8 cellular contexts compared by ENCODE assay signal in genomic region chr1:70487910-70488665, GRCh38.
DNase-seq lines count a peak whose midpoint lies in the region; ATAC-seq and TF ChIP-seq lines count a peak whose summit lies in the region.
"Had no signal": no experiment of that assay in that cellular context is flagged by ENCODE, and none has a peak within 500 bp of the region (broad histone marks: within the 10 kb centered on the region; RNA-seq: fewer than 3 reads in every experiment).

No MANE protein-coding gene starts in this region.

- H3K9me3 ChIP-seq in SJCRH30 (replicated peaks) (no peaks in the 10 kb centered on the region), psoas muscle (no peaks in the 10 kb centered on the region)

- WGBS in psoas muscle, 3 donors: 42 to 49% (median 43%) methylated on average over 6 of the region's 6 CpGs

- TF ChIP-seq CTCF in foreskin keratinocyte (conservative IDR thresholded peaks at IDR 0.05): peak; percentile 86
- TF ChIP-seq CTCF in psoas muscle (IDR thresholded peaks at IDR 0.05): peak; percentile 22

- intact Hi-C loops in psoas muscle (cut with DNase I): no loop called here

- peak; percentile 17 for DNase-seq in DMS114 treated with DMSO at 0.1 percent for 48 hours (lab: John Stamatoyannopoulos, UW; ENCODE audit: unreplicated experiment)
- DNase-seq in SJCRH30: peak; percentile 12 to 61
- peak in 1 of 2 donors; percentile 48 for DNase-seq in foreskin keratinocyte
- DNase-seq in psoas muscle: no peak

- ATAC-seq in GM19023 (IDR thresholded peaks at IDR 0.05; ENCODE audit: unreplicated experiment) (peak; percentile 73), HG03571 (IDR thresholded peaks at IDR 0.05; ENCODE audit: unreplicated experiment) (peak; percentile 70), foreskin keratinocyte (peak; percentile 22), psoas muscle (no peak), HG03439 (IDR thresholded peaks at IDR 0.05; ENCODE audit: unreplicated experiment) (no peak)

- H3K4me3 ChIP-seq in SJCRH30 (no peak overlapping the region), psoas muscle (no peak overlapping the region)
- H3K4me3 ChIP-seq: skin epidermis had no signal

- peaks cover 6% of the 10 kb centered on the region; the same call in 1 of the 2 replicates for H3K4me1 ChIP-seq in SJCRH30
- peaks cover 4% of the 10 kb centered on the region for H3K4me1 ChIP-seq in foreskin keratinocyte
- H3K4me1 ChIP-seq in psoas muscle: no peaks in the 10 kb centered on the region

- H3K36me3 ChIP-seq in SJCRH30 (no peaks in the 10 kb centered on the region), psoas muscle (ENCODE audit: insufficient read depth in 1 of 2, low read depth in 1 of 2) (no peaks in the 10 kb centered on the region)

- H3K27ac ChIP-seq in SJCRH30 (no peak overlapping the region), foreskin keratinocyte (peak overlapping the region; percentile 33), psoas muscle (no peak overlapping the region)

- H3K27me3 ChIP-seq in SJCRH30 (no peaks in the 10 kb centered on the region), foreskin keratinocyte (no peaks in the 10 kb centered on the region), psoas muscle (ENCODE audit: insufficient read depth in 3 of 3, low read length in 2 of 3) (no peaks in the 10 kb centered on the region)

Comparison
In these comparisons a context has a peak if more than half of its experiments do, and no peak if none do; other contexts are left out.
1. DNase-seq: peak in DMS114 treated with DMSO at 0.1 percent for 48 hours (single experiment) and SJCRH30 (2 of 2); none in psoas muscle (0 of 2).
2. ATAC-seq: peak in GM19023 (single experiment), HG03571 (single experiment) and foreskin keratinocyte (single experiment); none in psoas muscle (0 of 4) and HG03439 (single experiment).